ENCODE assay signal across 18 cellular contexts in the genomic region with DNA sequence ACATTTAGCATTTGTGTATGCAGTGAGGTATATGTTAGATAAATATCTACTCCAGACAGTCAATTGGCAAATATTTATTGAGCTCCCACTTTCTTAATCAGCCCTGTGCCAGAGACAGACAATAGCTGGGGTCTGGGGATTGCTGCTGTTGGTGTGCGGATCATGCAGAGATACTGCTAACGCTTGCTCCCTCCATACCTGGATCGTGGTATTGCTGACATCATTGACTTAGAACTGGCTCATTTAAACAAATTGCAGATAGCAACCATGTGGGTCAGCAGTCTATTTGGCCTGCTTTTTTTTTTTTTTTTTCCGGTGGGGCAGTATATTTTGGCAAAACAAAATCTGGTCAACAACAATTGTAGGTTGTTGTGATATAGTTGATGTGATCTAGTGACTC.
"Had no signal": no experiment of that assay in that cellular context is flagged by ENCODE, and none has a peak within 500 bp of the region (broad histone marks: within the 10 kb centered on the region; RNA-seq: fewer than 3 reads in every experiment).

No MANE protein-coding gene starts in this region.

- H3K4me3 ChIP-seq: adrenal gland, right atrium auricular region, skin epidermis, transverse colon had no signal

- H3K27me3 ChIP-seq: adrenal gland, right atrium auricular region, transverse colon had no signal

- ATAC-seq: esophagus mucosa, left ventricle myocardium superior had no signal

- FAIRE-seq: colon, endometrium, kidney had no signal

- H3K36me3 ChIP-seq: adrenal gland, right atrium auricular region, transverse colon had no signal

- DNase-seq: activated CD4-positive, alpha-beta T cell treated with anti-CD3 and anti-CD28 coated beads, Interleukin-2, amount 50 U/mL, for 1 hour; activated naive CD4-positive, alpha-beta T cell treated with anti-CD3 and anti-CD28 coated beads, Interleukin-2, amount 50 U/mL, for 16 hours; activated T-cell treated with anti-CD3 and anti-CD28 coated beads for 4 hours; adrenal gland; hippocampal formation; kidney; left ventricle myocardium superior; nucleus accumbens; stimulated activated CD4-positive, alpha-beta T cell treated with anti-CD3 and anti-CD28 coated beads, Interleukin-15, amount 100 ng/mL, for 24 hours; stimulated activated CD4-positive, alpha-beta T cell treated with anti-CD3 and anti-CD28 coated beads, Interleukin-4, amount 100 ng/mL, for 1 hour; stimulated activated naive CD4-positive, alpha-beta T cell treated with Interleukin-2 at 50 U/mL for 16 hours; substantia nigra; transverse colon had no signal

- H3K9me3 ChIP-seq: adrenal gland, right atrium auricular region, transverse colon had no signal

- H3K27ac ChIP-seq: adrenal gland, skin epidermis, transverse colon had no signal
